ENCODE assay signal across 7 cellular contexts in genomic region chr4:895596-895995, GRCh38.
"Had no signal": no experiment of that assay in that cellular context is flagged by ENCODE, and none has a peak within 500 bp of the region (broad histone marks: within the 10 kb centered on the region; RNA-seq: fewer than 3 reads in every experiment).

No MANE protein-coding gene starts in this region.

- H3K4me3 Mint-ChIP-seq: GM23338, H9 had no signal

- H3K9me3 Mint-ChIP-seq: GM23338, H9 had no signal

- H3K4me1 Mint-ChIP-seq: GM23338, H9 had no signal

- H3K4me3 ChIP-seq: GM23338 had no signal

- FAIRE-seq: H1, H54, HTR-8/SVneo had no signal

- H2AFZ ChIP-seq: GM23338 had no signal

- DNase-seq: H9, HCEC 1CT, KBM-7 had no signal

- H3K27ac Mint-ChIP-seq: GM23338, H9 had no signal

- H3K4me2 ChIP-seq: GM23338 had no signal
